14 cellular contexts compared by ENCODE assay signal in genomic region chr17:79154951-79155557, GRCh38.
DNase-seq lines count a peak whose midpoint lies in the region; ATAC-seq and TF ChIP-seq lines count a peak whose summit lies in the region.
"Had no signal": no experiment of that assay in that cellular context is flagged by ENCODE, and none has a peak within 500 bp of the region (broad histone marks: within the 10 kb centered on the region; RNA-seq: fewer than 3 reads in every experiment).

No MANE protein-coding gene starts in this region.

- H3K9me3 ChIP-seq in PC-3 (ENCODE audit: low read length) = no peaks in the 10 kb centered on the region

- no peaks in the 10 kb centered on the region for H3F3A ChIP-seq in PC-3 (ENCODE audit: low read length, unreplicated experiment)

- H2AFZ ChIP-seq in PC-3 (ENCODE audit: low read length) = no peak overlapping the region

- DNase-seq in NCI-H1092 treated with DMSO at 0.1 percent for 48 hours (lab: John Stamatoyannopoulos, UW) = peak; percentile 30
- DNase-seq in NCI-H1092 (lab: John Stamatoyannopoulos, UW) = no peak
- peak; percentile 10 for DNase-seq in DMS79 treated with DMSO at 0.1 percent for 48 hours (lab: John Stamatoyannopoulos, UW)
- DNase-seq in PC-3 = no peak
- DNase-seq in medulla oblongata (ENCODE audit: extremely low spot score) = peak; percentile 3
- no peak for DNase-seq in ACHN
- no peak for DNase-seq in AG08396 (ENCODE audit: low spot score)
- DNase-seq: IMR-90; Karpas-422; NCI-H1930; NCI-H2171 treated with DMSO at 0.1 percent for 48 hours; NCI-H526 treated with DMSO at 0.1 percent for 48 hours; NK-92 treated with Interleukin-12 subunit alpha and Interleukin-12 subunit beta, amount 100 ng/mL, for 24 hours had no signal

- CTCF ChIA-PET in PC-3 (lab: Charles Lee) = no interaction called here

- 0 out of 2 replicates have a peak, but pooled peaks cover 2% of the 10 kb centered on the region for H4K20me1 ChIP-seq in PC-3 (ENCODE audit: low read length)

- no peaks in the 10 kb centered on the region for H3K79me2 ChIP-seq in PC-3 (ENCODE audit: low read length)

- ATAC-seq in PC-3 = peak; percentile 18
- ATAC-seq in GM19452 (IDR thresholded peaks at IDR 0.05; ENCODE audit: unreplicated experiment) = no peak

- H3K4me3 ChIP-seq in PC-3 (ENCODE audit: low read length) = no peak overlapping the region

- TF ChIP-seq CTCF in PC-3 (conservative IDR thresholded peaks at IDR 0.05; ENCODE audit: low read depth, low read length) = no peak

- no peak overlapping the region for H3K27ac ChIP-seq in PC-3 (ENCODE audit: low read length)

- H3K4me2 ChIP-seq in PC-3 (ENCODE audit: low read length) = no peak overlapping the region

- BruUV-seq in PC-3 (replicated peaks; lab: Mats Ljungman, UMichigan) = no TSS peak

- intact Hi-C loops in PC-3 (cut with micrococcal nuclease) = no loop called here

- H3K27me3 ChIP-seq in PC-3 (ENCODE audit: low read length) = peaks cover 86% of the 10 kb centered on the region

- H3K9me2 ChIP-seq in PC-3 (replicated peaks; ENCODE audit: low read length) = no peaks in the 10 kb centered on the region

- no peaks in the 10 kb centered on the region for H3K36me3 ChIP-seq in PC-3 (ENCODE audit: low read depth, low read length)

- POLR2A ChIA-PET in PC-3 (lab: Charles Lee; ENCODE audit: unreplicated experiment) = no interaction called here

- H3K9ac ChIP-seq in PC-3 (ENCODE audit: low read length) = no peak overlapping the region

- in situ Hi-C loops in ACHN (cut with HindIII; ENCODE audit: low pct_ligation_motif_present, low pct_unique_long_range_greater_than_20kb, low sequenced_read_pairs) = no loop called here

- no peaks in the 10 kb centered on the region; the same call in 1 of the 2 replicates for H3K4me1 ChIP-seq in PC-3 (ENCODE audit: insufficient read depth, low read length)

Comparison
In these comparisons a context has a peak if more than half of its experiments do, and no peak if none do; other contexts are left out.
1. DNase-seq: peak in NCI-H1092 treated with DMSO at 0.1 percent for 48 hours (single experiment), DMS79 treated with DMSO at 0.1 percent for 48 hours (single experiment) and medulla oblongata (single experiment); none in NCI-H1092 (single experiment), PC-3 (single experiment), ACHN (single experiment) and AG08396 (single experiment).